8 cellular contexts compared by ENCODE assay signal in genomic region chr9:94065535-94065961, GRCh38. TPM values are rescaled to one million over a fixed set of nuclear protein-coding genes. Genes with fewer than 3 reads are reported as not detected.
DNase-seq lines count a peak whose midpoint lies in the region; ATAC-seq, FAIRE-seq and TF ChIP-seq lines count a peak whose summit lies in the region.

No MANE protein-coding gene starts in this region.

- no peaks in the 10 kb centered on the region for H3K27me3 ChIP-seq in bronchial epithelial cell (ENCODE audit: control insufficient read depth, insufficient read depth, low read length)

- H3K36me3 Mint-ChIP-seq in WTC11, result peaks cover 25% of the 10 kb centered on the region

- peaks cover 5% of the 10 kb centered on the region for H3K4me1 Mint-ChIP-seq in WTC11

- TF ChIP-seq CTCF in AG09309 (IDR thresholded peaks at IDR 0.05; ENCODE audit: control insufficient read depth, insufficient read depth, low read depth, low read length, missing control alignments) (peak; percentile 80), WTC11 (IDR thresholded peaks at IDR 0.05) (peak; percentile 84), bronchial epithelial cell (IDR thresholded peaks at IDR 0.05; ENCODE audit: insufficient read depth, low read length, severe bottlenecking) (peak; percentile 87)

- no peak overlapping the region for H3K4me3 Mint-ChIP-seq in WTC11

- no peaks in the 10 kb centered on the region for H3K36me3 ChIP-seq in bronchial epithelial cell (ENCODE audit: control insufficient read depth, insufficient read depth, low read length)

- POLR2A ChIA-PET in WTC11 (lab: Charles Lee), result interaction anchor here (0.7 kb wide), 1 partner anchor 9 kb away, joined by 3 read pairs; no protein-coding TSS in a partner anchor

- peaks cover 22% of the 10 kb centered on the region for H3K9me3 Mint-ChIP-seq in WTC11

- ATAC-seq in GM21619 (IDR thresholded peaks at IDR 0.05; ENCODE audit: unreplicated experiment) (peak; percentile 61), WTC11 (peak; percentile 87), GM21367 (IDR thresholded peaks at IDR 0.05; ENCODE audit: unreplicated experiment) (no peak)

- CTCF ChIA-PET in WTC11 (lab: Charles Lee), result interaction anchor here (0.7 to 5.4 kb wide), 4 partner anchors 9 to 147 kb away, joined by 3 to 52 read pairs (median 4); no protein-coding TSS in a partner anchor

- peak; percentile 43 for FAIRE-seq in bronchial epithelial cell (lab: Jason Lieb, UNC)

- H3K4me3 ChIP-seq in AG09309 (ENCODE audit: control insufficient read depth, low read depth, low read length) (no peak overlapping the region), bronchial epithelial cell (ENCODE audit: low read depth, low read length) (no peak overlapping the region)

- peak; percentile 67 for DNase-seq in AG09309 (ENCODE audit: low read depth)
- peak; percentile 68 for DNase-seq in NCI-H2227 (lab: John Stamatoyannopoulos, UW; ENCODE audit: unreplicated experiment)
- DNase-seq in WTC11 (ENCODE audit: low spot score), result peak; percentile 78
- DNase-seq in bronchial epithelial cell (ENCODE audit: low read depth), result peak; percentile 81
- DNase-seq in islet precursor cell, result peak; percentile 86
- peak; percentile 46 to 58 for DNase-seq in stimulated activated CD4-positive, alpha-beta T cell treated with anti-CD3 and anti-CD28 coated beads, Interleukin-1b, Interleukin-23, amount 100 ng/mL, for 1 hour (ENCODE audit: low read depth in 2 of 2)

- H3K27ac Mint-ChIP-seq in WTC11, result no peak overlapping the region; the same call in 1 of the 2 replicates

- H3K27me3 Mint-ChIP-seq in WTC11 (ENCODE audit: low read depth), result no peaks in the 10 kb centered on the region

TF ChIP-seq in WTC11, 78 proteins besides CTCF, POLR2A, EP300 and RAD21 (continues in another document):
- no peak for TF ChIP-seq TEAD4 (CRISPR knock-in tag; IDR thresholded peaks at IDR 0.05)
- TF ChIP-seq GTF2I (CRISPR knock-in tag; conservative IDR thresholded peaks at IDR 0.05), result no peak
- no peak for TF ChIP-seq NFE2L1 (CRISPR knock-in tag; IDR thresholded peaks at IDR 0.05)
- no peak for TF ChIP-seq JAZF1 (CRISPR knock-in tag; IDR thresholded peaks at IDR 0.05)
- TF ChIP-seq ZNF425 (CRISPR knock-in tag; conservative IDR thresholded peaks at IDR 0.05), result no peak
- no peak for TF ChIP-seq ZNF317 (CRISPR knock-in tag; IDR thresholded peaks at IDR 0.05; ENCODE audit: borderline replicate concordance, low read depth)
- no peak for TF ChIP-seq SMAD4 (CRISPR knock-in tag; IDR thresholded peaks at IDR 0.05)
- TF ChIP-seq E2F1 (CRISPR knock-in tag; IDR thresholded peaks at IDR 0.05), result no peak
- TF ChIP-seq MLX (CRISPR knock-in tag; IDR thresholded peaks at IDR 0.05), result no peak
- no peak for TF ChIP-seq E2F4 (CRISPR knock-in tag; IDR thresholded peaks at IDR 0.05; ENCODE audit: borderline replicate concordance, low read depth)
- TF ChIP-seq EMX1 (CRISPR knock-in tag; IDR thresholded peaks at IDR 0.05), result no peak
- TF ChIP-seq SP1 (CRISPR knock-in tag; conservative IDR thresholded peaks at IDR 0.05), result no peak
- no peak for TF ChIP-seq GABPB1 (CRISPR knock-in tag; IDR thresholded peaks at IDR 0.05)
- no peak for TF ChIP-seq ZNF219 (CRISPR knock-in tag; IDR thresholded peaks at IDR 0.05; ENCODE audit: borderline replicate concordance)
- no peak for TF ChIP-seq AR (CRISPR knock-in tag; IDR thresholded peaks at IDR 0.05)

RNA-seq across cellular contexts. Expression of gene PTPDC1, which starts 18.7 kb away (rescaled TPM):
- total RNA-seq in WTC11 (2021) (8.9 to 9.5 TPM (median 9.2 TPM) in 3 replicates), bronchial epithelial cell (7.9 and 11.1 TPM in 2 replicates)
